27 cellular contexts compared by ENCODE assay signal in the genomic region with DNA sequence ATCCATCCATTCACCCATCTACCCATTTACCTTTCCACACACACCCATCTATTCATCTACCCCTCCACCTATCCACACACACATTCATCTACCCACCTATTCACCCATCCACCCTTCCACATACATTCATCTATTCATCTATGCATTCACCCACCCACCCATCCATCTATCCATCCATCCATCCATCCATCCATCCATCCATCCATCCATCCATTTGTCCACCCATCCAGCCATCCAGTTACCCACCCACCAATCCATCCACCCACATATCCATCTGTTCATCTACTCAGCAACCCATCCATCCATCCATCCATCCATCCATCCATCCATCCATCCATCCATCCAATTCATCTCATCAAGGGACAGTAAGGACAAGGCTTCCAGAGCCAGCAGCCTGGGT.
DNase-seq lines count a peak whose midpoint lies in the region; ATAC-seq, FAIRE-seq and TF ChIP-seq lines count a peak whose summit lies in the region.
"Had no signal": no experiment of that assay in that cellular context is flagged by ENCODE, and none has a peak within 500 bp of the region (broad histone marks: within the 10 kb centered on the region; RNA-seq: fewer than 3 reads in every experiment).

No MANE protein-coding gene starts in this region.

- intact Hi-C loops in HepG2 (cut with micrococcal nuclease; ENCODE audit: unreplicated experiment) (no loop called here), right lobe of liver (cut with DNase I) (no loop called here)

- H3K4me1 ChIP-seq in HepG2 (ENCODE audit: insufficient read depth, low read length) (no peaks in the 10 kb centered on the region), right lobe of liver (no peaks in the 10 kb centered on the region), HEK293 (ENCODE audit: control insufficient read depth, insufficient read depth, low read length) (no peaks in the 10 kb centered on the region), H1 (replicated peaks in 1 of 4; ENCODE audit: control insufficient read depth in 3 of 4, insufficient read depth in 4 of 4, low read length in 3 of 4) (peaks cover 0 to 3% (median 0%) of the 10 kb centered on the region in 4 experiments; a peak in 1 of 7 replicates), trophoblast cell (ENCODE audit: control insufficient read depth in 1 of 2, insufficient read depth in 2 of 2, low read length in 2 of 2) (no peaks in the 10 kb centered on the region)
- H3K4me1 ChIP-seq: BLaER1 treated with 17β-estradiol and CSF1 and Interleukin-3, amounts not matched to agents 10 nM and 100 nM had no signal

- H3K9me3 Mint-ChIP-seq in glutamatergic neuron (ENCODE audit: unreplicated experiment): peaks cover 1% of the 10 kb centered on the region

- peaks cover 7% of the 10 kb centered on the region; the same call in 1 of the 2 replicates for H3K23me2 ChIP-seq in H1 (ENCODE audit: low read depth, low read length)

- H4K20me1 ChIP-seq in HepG2 (ENCODE audit: insufficient read depth, low read length): no peaks in the 10 kb centered on the region; the same call in 1 of the 2 replicates
- H4K20me1 ChIP-seq in H1 (replicated peaks in 1 of 2; ENCODE audit: control insufficient read depth in 1 of 2, insufficient read depth in 2 of 2, low read length in 2 of 2): peaks cover 0 to 2% of the 10 kb centered on the region in 2 experiments
- H4K20me1 ChIP-seq: BLaER1 treated with 17β-estradiol and CSF1 and Interleukin-3, amounts not matched to agents 10 nM and 100 nM had no signal

- no peak for DNase-seq in HepG2 (ENCODE audit: low spot score)
- DNase-seq in right lobe of liver: no peak
- DNase-seq in H1 (ENCODE audit: low read depth in 1 of 2, low spot score in 2 of 2): no peak
- DNase-seq in glutamatergic neuron: no peak
- no peak for DNase-seq in trophoblast cell
- DNase-seq in activated naive CD4-positive, alpha-beta T cell (lab: John Stamatoyannopoulos, UW): no peak
- no peak for DNase-seq in RPMI8226
- DNase-seq: 8988T; AML-193; CD4-positive, alpha-beta memory T cell; CD4-positive, CD25-positive, alpha-beta regulatory T cell; CD8-positive, alpha-beta memory T cell; COR-L47; DMS 273 treated with DMSO at 0.1 percent for 48 hours; DMS153; DMS53; DMS79; DND-41; EL; GDM1 had no signal

- FAIRE-seq in HepG2 (lab: Jason Lieb, UNC) (no peak), H1 (lab: Jason Lieb, UNC) (no peak)
- FAIRE-seq: A204.1, GM12878, GM12892, GM18507 had no signal

- no peaks in the 10 kb centered on the region for H3K36me3 Mint-ChIP-seq in glutamatergic neuron (ENCODE audit: unreplicated experiment)
- H3K36me3 Mint-ChIP-seq: CD4-positive, alpha-beta memory T cell; CD4-positive, CD25-positive, alpha-beta regulatory T cell; CD8-positive, alpha-beta memory T cell had no signal

- peak overlapping the region; percentile 32 for H3K56ac ChIP-seq in H1 (replicated peaks; ENCODE audit: insufficient read length, low read depth, low read length)

- H3K4me2 ChIP-seq in HepG2 (ENCODE audit: low read depth, low read length) (no peak overlapping the region), H1 (ENCODE audit: insufficient read depth in 1 of 2, low read depth in 2 of 2, low read length in 2 of 2) (no peak overlapping the region), trophoblast cell (ENCODE audit: low read length) (no peak overlapping the region)
- H3K4me2 ChIP-seq: BLaER1 treated with 17β-estradiol and CSF1 and Interleukin-3, amounts not matched to agents 10 nM and 100 nM had no signal

- no peak overlapping the region for H3K4me3 Mint-ChIP-seq in glutamatergic neuron (ENCODE audit: unreplicated experiment)
- H3K4me3 Mint-ChIP-seq: B cell; CD4-positive, alpha-beta memory T cell; CD4-positive, CD25-positive, alpha-beta regulatory T cell; CD8-positive, alpha-beta memory T cell had no signal

- H3K18ac ChIP-seq in H1 (ENCODE audit: extremely low read depth, low read length) (no peak overlapping the region), trophoblast cell (ENCODE audit: low read length) (no peak overlapping the region)

- H3K27me3 ChIP-seq in HepG2 (ENCODE audit: control insufficient read depth in 1 of 2, insufficient read depth in 2 of 2, low read length in 2 of 2) (peaks cover 4 to 61% of the 10 kb centered on the region in 2 experiments; a peak in 4 of 5 replicates), right lobe of liver (no peaks in the 10 kb centered on the region), H1 (replicated peaks in 1 of 4; ENCODE audit: control insufficient read depth in 3 of 4, extremely low read depth in 1 of 4, insufficient read depth in 3 of 4, low read length in 3 of 4) (peaks cover 0 to 14% (median 7%) of the 10 kb centered on the region in 4 experiments; a peak in 5 of 7 replicates), trophoblast cell (ENCODE audit: insufficient read depth, low read length) (no peaks in the 10 kb centered on the region)
- H3K27me3 ChIP-seq: BLaER1 treated with 17β-estradiol and CSF1 and Interleukin-3, amounts not matched to agents 10 nM and 100 nM had no signal

- no TSS peak for BruUV-seq in HepG2 (replicated peaks; lab: Mats Ljungman, UMichigan)

- H2BK120ac ChIP-seq in H1 (replicated peaks; ENCODE audit: low read depth, low read length): no peak overlapping the region
- H2BK120ac ChIP-seq in trophoblast cell (ENCODE audit: insufficient read depth, low read length, poor library complexity): no peak overlapping the region

- no peak overlapping the region for H2BK5ac ChIP-seq in H1 (ENCODE audit: low read depth, low read length)
- H2BK5ac ChIP-seq in trophoblast cell (ENCODE audit: low read depth, low read length, poor library complexity): no peak overlapping the region

- H2AFZ ChIP-seq in HepG2 (ENCODE audit: low read length) (no peak overlapping the region), H1 (ENCODE audit: low read length) (no peak overlapping the region), trophoblast cell (ENCODE audit: insufficient read depth, low read length, poor library complexity) (no peak overlapping the region)

- peaks cover 7% of the 10 kb centered on the region for H3K27me3 Mint-ChIP-seq in glutamatergic neuron (ENCODE audit: unreplicated experiment)

- H3K79me2 ChIP-seq in HepG2 (ENCODE audit: insufficient read depth, low read length) (no peaks in the 10 kb centered on the region), H1 (ENCODE audit: control insufficient read depth in 1 of 2, insufficient read depth in 2 of 2, low read length in 2 of 2) (no peaks in the 10 kb centered on the region), trophoblast cell (ENCODE audit: control insufficient read depth, insufficient read depth, low read length, poor library complexity) (no peaks in the 10 kb centered on the region)

- TF ChIP-seq CTCF in HepG2 (CRISPR knock-in tag; IDR thresholded peaks at IDR 0.05) (no peak), right lobe of liver (IDR thresholded peaks at IDR 0.05) (no peak), HEK293 (tag by site-specific recombination; IDR thresholded peaks at IDR 0.05) (no peak), H1 (IDR thresholded peaks at IDR 0.05; ENCODE audit: control extremely low read depth in 1 of 3, insufficient read depth in 1 of 3, low read depth in 1 of 3, low read length in 3 of 3) (no peak), glutamatergic neuron (IDR thresholded peaks at IDR 0.05; ENCODE audit: partially characterized antibody, unreplicated experiment) (no peak)

- no peak overlapping the region for H4K8ac ChIP-seq in H1 (ENCODE audit: extremely low read depth, insufficient read depth, low read length)
- no peak overlapping the region for H4K8ac ChIP-seq in trophoblast cell (ENCODE audit: low read depth, low read length)

- H3K23ac ChIP-seq in H1 (ENCODE audit: insufficient read length) (no peak overlapping the region), trophoblast cell (ENCODE audit: low read length) (no peak overlapping the region)

- no peak overlapping the region for H2BK20ac ChIP-seq in H1 (ENCODE audit: low read length)

- H3K14ac ChIP-seq in H1 (ENCODE audit: insufficient read length) (no peak overlapping the region), trophoblast cell (ENCODE audit: low read length) (no peak overlapping the region)

- H4K5ac ChIP-seq in H1 (ENCODE audit: insufficient read length, low read depth, low read length): no peak overlapping the region

- TF ChIP-seq POLR2A in HepG2 (IDR thresholded peaks at IDR 0.05; ENCODE audit: insufficient read depth in 1 of 2, low read depth in 2 of 2, low read length in 2 of 2) (no peak), right lobe of liver (IDR thresholded peaks at IDR 0.05) (no peak), H1 (IDR thresholded peaks at IDR 0.05; ENCODE audit: control extremely low read depth in 1 of 2, low read depth in 2 of 2, low read length in 2 of 2) (no peak)

- H3K9me3 ChIP-seq in HepG2 (ENCODE audit: low read length): no peaks in the 10 kb centered on the region
- no peaks in the 10 kb centered on the region for H3K9me3 ChIP-seq in right lobe of liver
- H3K9me3 ChIP-seq in HEK293 (ENCODE audit: control insufficient read depth, insufficient read depth, low read depth, low read length): no peaks in the 10 kb centered on the region
- H3K9me3 ChIP-seq in H1 (ENCODE audit: insufficient read depth in 2 of 2, low read depth in 1 of 2, low read length in 1 of 2): no peaks in the 10 kb centered on the region
- peaks cover 3% of the 10 kb centered on the region for H3K9me3 ChIP-seq in trophoblast cell (ENCODE audit: insufficient read depth, low read depth, low read length)
- H3K9me3 ChIP-seq: BLaER1 treated with 17β-estradiol and CSF1 and Interleukin-3, amounts not matched to agents 10 nM and 100 nM had no signal

- no peak overlapping the region for H3K9ac ChIP-seq in HepG2 (ENCODE audit: insufficient read depth, low read depth, low read length)
- H3K9ac ChIP-seq in H1 (replicated peaks in 1 of 4; ENCODE audit: extremely low read depth in 1 of 4, low read depth in 3 of 4, low read length in 3 of 4): no peak overlapping the region
- no peak overlapping the region for H3K9ac ChIP-seq in trophoblast cell (ENCODE audit: low read length)
- H3K9ac ChIP-seq: BLaER1 treated with 17β-estradiol and CSF1 and Interleukin-3, amounts not matched to agents 10 nM and 100 nM had no signal

- H2AK5ac ChIP-seq in H1 (ENCODE audit: low read depth, low read length): no peak overlapping the region
- no peak overlapping the region for H2AK5ac ChIP-seq in trophoblast cell (ENCODE audit: low read length)

- TF ChIP-seq RAD21 in HepG2 (CRISPR knock-in tag; IDR thresholded peaks at IDR 0.05): no peak
- TF ChIP-seq RAD21 in H1 (IDR thresholded peaks at IDR 0.05 in 1 of 2, conservative IDR thresholded peaks at IDR 0.05 in 1 of 2; ENCODE audit: low read depth in 2 of 2, low read length in 2 of 2): no peak

- H4K12ac ChIP-seq in trophoblast cell (ENCODE audit: low read depth, low read length): no peak overlapping the region

- no peak for TF ChIP-seq EP300 in HepG2 (IDR thresholded peaks at IDR 0.05; ENCODE audit: low read depth in 2 of 2, low read length in 2 of 2)
- TF ChIP-seq EP300 in HepG2 (CRISPR knock-in tag; IDR thresholded peaks at IDR 0.05; ENCODE audit: borderline replicate concordance): no peak
- TF ChIP-seq EP300 in H1 (IDR thresholded peaks at IDR 0.05; ENCODE audit: borderline replicate concordance in 1 of 2, low read depth in 2 of 2, low read length in 2 of 2): no peak

- H3K27ac ChIP-seq in HepG2 (ENCODE audit: extremely low read length, insufficient read depth, low read length): no peak overlapping the region
- no peak overlapping the region for H3K27ac ChIP-seq in right lobe of liver
- H3K27ac ChIP-seq in HEK293 (ENCODE audit: extremely low read depth, low read depth, low read length): no peak overlapping the region
- H3K27ac ChIP-seq in H1 (ENCODE audit: low read depth, low read length): no peak overlapping the region
- no peak overlapping the region for H3K27ac ChIP-seq in trophoblast cell (ENCODE audit: low read depth, low read length)
- H3K27ac ChIP-seq: BLaER1 treated with 17β-estradiol and CSF1 and Interleukin-3, amounts not matched to agents 10 nM and 100 nM had no signal

- POLR2A ChIA-PET in HepG2 (lab: Yijun Ruan, JAX): no interaction called here
- POLR2A ChIA-PET in HEK293 (lab: Yijun Ruan, JAX): no interaction called here
- POLR2A ChIA-PET in H1 (lab: Charles Lee; ENCODE audit: partially characterized antibody): no interaction called here

- H3K4ac ChIP-seq in H1 (replicated peaks; ENCODE audit: insufficient read length, low read depth, low read length): no peak overlapping the region
- no peak overlapping the region for H3K4ac ChIP-seq in trophoblast cell (ENCODE audit: low read depth, low read length)

- in situ Hi-C loops in HepG2 (cut with HindIII; ENCODE audit: extremely low pct_ligation_motif_present, low pct_unique_long_range_greater_than_20kb): no loop called here

- H4K91ac ChIP-seq in H1 (replicated peaks; ENCODE audit: insufficient read length, low read length) (no peak overlapping the region), trophoblast cell (ENCODE audit: low read depth, low read length) (no peak overlapping the region)

- no peak overlapping the region for H3K4me3 ChIP-seq in HepG2 (replicated peaks in 1 of 3; ENCODE audit: insufficient read depth in 1 of 3, low read depth in 2 of 3, low read length in 3 of 3)
- no peak overlapping the region for H3K4me3 ChIP-seq in right lobe of liver
- H3K4me3 ChIP-seq in HEK293 (ENCODE audit: low read depth, low read length): no peak overlapping the region
- no peak overlapping the region for H3K4me3 ChIP-seq in H1 (ENCODE audit: extremely low read depth in 1 of 4, insufficient read depth in 2 of 4, low read depth in 3 of 4, low read length in 4 of 4)
- H3K4me3 ChIP-seq in trophoblast cell (ENCODE audit: low read depth, low read length): no peak overlapping the region
- H3K4me3 ChIP-seq: BLaER1 treated with 17β-estradiol and CSF1 and Interleukin-3, amounts not matched to agents 10 nM and 100 nM; GM12878 had no signal

- H2BK12ac ChIP-seq in H1 (ENCODE audit: low read depth, low read length): no peak overlapping the region
- H2BK12ac ChIP-seq in trophoblast cell (ENCODE audit: low read length): no peak overlapping the region

- no peak for ATAC-seq in HepG2
- no peak for ATAC-seq in right lobe of liver
- ATAC-seq: GM12878 had no signal

- no peaks in the 10 kb centered on the region for H3K4me1 Mint-ChIP-seq in glutamatergic neuron (ENCODE audit: low read depth, unreplicated experiment)
- H3K4me1 Mint-ChIP-seq: B cell; CD4-positive, alpha-beta memory T cell; CD4-positive, CD25-positive, alpha-beta regulatory T cell; CD8-positive, alpha-beta memory T cell had no signal

- H3K36me3 ChIP-seq in HepG2 (replicated peaks in 1 of 2; ENCODE audit: control insufficient read depth in 1 of 2, insufficient read depth in 2 of 2, low read length in 2 of 2): no peaks in the 10 kb centered on the region
- no peaks in the 10 kb centered on the region for H3K36me3 ChIP-seq in right lobe of liver
- no peaks in the 10 kb centered on the region for H3K36me3 ChIP-seq in HEK293 (ENCODE audit: control insufficient read depth in 2 of 2, insufficient read depth in 1 of 2, low read length in 2 of 2)
- H3K36me3 ChIP-seq in H1 (ENCODE audit: control insufficient read depth in 2 of 4, insufficient read depth in 4 of 4, low read length in 3 of 4): no peaks in the 10 kb centered on the region
- H3K36me3 ChIP-seq in trophoblast cell (ENCODE audit: control insufficient read depth in 1 of 2, insufficient read depth in 2 of 2, low read length in 2 of 2): no peaks in the 10 kb centered on the region
- H3K36me3 ChIP-seq: BLaER1 treated with 17β-estradiol and CSF1 and Interleukin-3, amounts not matched to agents 10 nM and 100 nM had no signal

- no peaks in the 10 kb centered on the region; the same call in 1 of the 2 replicates for H3K79me1 ChIP-seq in H1 (ENCODE audit: low read depth, low read length)
- no peaks in the 10 kb centered on the region for H3K79me1 ChIP-seq in trophoblast cell (ENCODE audit: low read length)

- H3K27ac Mint-ChIP-seq in glutamatergic neuron (ENCODE audit: unreplicated experiment): peak overlapping the region; percentile 39
- H3K27ac Mint-ChIP-seq: B cell; CD4-positive, alpha-beta memory T cell; CD4-positive, CD25-positive, alpha-beta regulatory T cell had no signal

- H2BK15ac ChIP-seq in H1 (ENCODE audit: low read length): no peak overlapping the region

- CTCF ChIA-PET in HepG2 (lab: Yijun Ruan, JAX; ENCODE audit: low intra/inter-chr PET ratio, low total read pairs) (no interaction called here), HEK293 (lab: Yijun Ruan, JAX) (no interaction called here), H1 (lab: Charles Lee; ENCODE audit: partially characterized antibody) (interaction anchor here (0.9 to 1.9 kb wide), 4 partner anchors 15 to 261 kb away, joined by 3 to 4 read pairs (median 3); no protein-coding TSS in a partner anchor)
